Comparison of ENCODE assay signal across 8 cellular contexts in genomic region chr14:24212924-24213865, GRCh38. TPM values are rescaled to one million over a fixed set of nuclear protein-coding genes. Genes with fewer than 3 reads are reported as not detected.
A peak's percentile ranks its signal among the peaks of the same experiment; 100 is the strongest.
DNase-seq lines count a peak whose midpoint lies in the region; ATAC-seq and TF ChIP-seq lines count a peak whose summit lies in the region.

Gene CHMP4A (minus strand): TSS chr14:24213488. CDS start chr14:24213439, 49 bp downstream.

- ATAC-seq in GM18870 (IDR thresholded peaks at IDR 0.05; ENCODE audit: unreplicated experiment) (peak; percentile 83), HG03135 (IDR thresholded peaks at IDR 0.05; ENCODE audit: unreplicated experiment) (peak; percentile 73)

- peaks cover 10% of the 10 kb centered on the region for H3K4me1 ChIP-seq in ACC112 (ENCODE audit: control insufficient read depth, insufficient read depth, low read length, unreplicated experiment)
- peaks cover 0 to 10% of the 10 kb centered on the region in 2 donors for H3K4me1 ChIP-seq in breast epithelium
- peaks cover 14 to 31% (median 19%) of the 10 kb centered on the region in 3 donors for H3K4me1 ChIP-seq in skeletal muscle tissue (ENCODE audit: control insufficient read depth in 3 of 3, insufficient read depth in 3 of 3, low read length in 3 of 3)

- DNase-seq in NCI-H2196 treated with DMSO at 0.1 percent for 48 hours (lab: John Stamatoyannopoulos, UW; ENCODE audit: unreplicated experiment) = peak; percentile 96
- DNase-seq in breast epithelium (ENCODE audit: low spot score in 2 of 2) = peak; percentile 97

- H3K27ac ChIP-seq in ACC112 (ENCODE audit: low read depth, low read length) = peak within 1 kb of the TSS; percentile 96
- peak within 1 kb of the TSS; percentile 83 for H3K27ac ChIP-seq in VCaP
- H3K27ac ChIP-seq in breast epithelium = peak within 1 kb of the TSS; percentile 97 to 99
- peak within 1 kb of the TSS; percentile 90 for H3K27ac ChIP-seq in skeletal muscle tissue (ENCODE audit: low read depth, low read length)

- no peaks in the 10 kb centered on the region for H3K27me3 ChIP-seq in ACC112 (ENCODE audit: insufficient read depth, low read length)
- H3K27me3 ChIP-seq in breast epithelium = no peaks in the 10 kb centered on the region
- H3K27me3 ChIP-seq in skeletal muscle tissue (ENCODE audit: control insufficient read depth in 3 of 3, insufficient read depth in 3 of 3, low read length in 3 of 3) = no peaks in the 10 kb centered on the region

- H3K4me3 ChIP-seq in ACC112 (ENCODE audit: low read depth, low read length) (peak within 1 kb of the TSS; percentile 93), breast epithelium (peak within 1 kb of the TSS; percentile 75 to 90 (median 76)), iPS-18c (ENCODE audit: insufficient read depth, low read depth, low read length) (peak within 1 kb of the TSS; percentile 95), skeletal muscle tissue (ENCODE audit: low read length in 3 of 3) (peak within 1 kb of the TSS; percentile 75 to 87 (median 87))

- peaks cover 10% of the 10 kb centered on the region for H3K79me2 ChIP-seq in ACC112 (ENCODE audit: control insufficient read depth, insufficient read depth, low read length, unreplicated experiment)

- peak within 1 kb of the TSS; percentile 75 for H2AFZ ChIP-seq in ACC112 (ENCODE audit: low read length, unreplicated experiment)

- no peaks in the 10 kb centered on the region for H3K9me3 ChIP-seq in breast epithelium
- no peaks in the 10 kb centered on the region for H3K9me3 ChIP-seq in iPS-18c (ENCODE audit: control insufficient read depth, insufficient read depth, low read length)
- H3K9me3 ChIP-seq in skeletal muscle tissue (ENCODE audit: control insufficient read depth in 3 of 3, low read length in 3 of 3) = no peaks in the 10 kb centered on the region

- H3K36me3 ChIP-seq in ACC112 (ENCODE audit: insufficient read depth, low read length) = peaks cover 11% of the 10 kb centered on the region
- H3K36me3 ChIP-seq in breast epithelium = no peaks in the 10 kb centered on the region
- peaks cover 21 to 33% (median 31%) of the 10 kb centered on the region in 3 donors for H3K36me3 ChIP-seq in skeletal muscle tissue (ENCODE audit: control insufficient read depth in 3 of 3, insufficient read depth in 3 of 3, low read length in 3 of 3)

- intact Hi-C loops in breast epithelium (cut with DNase I; ENCODE audit: low total_unique reads) = no loop called here

- TF ChIP-seq CTCF in VCaP (conservative IDR thresholded peaks at IDR 0.05) = no peak
- peak in 1 of 3 donors; percentile 36 for TF ChIP-seq CTCF in breast epithelium (IDR thresholded peaks at IDR 0.05)

- peak within 1 kb of the TSS; percentile 81 to 89 (median 81) for H3K9ac ChIP-seq in skeletal muscle tissue (ENCODE audit: low read depth in 1 of 3, low read length in 3 of 3)

- peak; percentile 97 for TF ChIP-seq POLR2A in breast epithelium (IDR thresholded peaks at IDR 0.05)

RNA-seq across cellular contexts. Expression of gene CHMP4A, which starts in this region (rescaled TPM):
- total RNA-seq in breast epithelium (10 to 100 TPM; 66.5 to 88.8 (median 85.0) TPM), skeletal muscle tissue (29.2 TPM)

Comparison
In these comparisons a context has a peak if more than half of its experiments do, and no peak if none do; other contexts are left out.
1. Peak in every context shown above with its lines: DNase-seq, ATAC-seq, H3K4me3 ChIP-seq and H3K27ac ChIP-seq.